Comparison of ENCODE assay signal across 29 cellular contexts in the genomic region with DNA sequence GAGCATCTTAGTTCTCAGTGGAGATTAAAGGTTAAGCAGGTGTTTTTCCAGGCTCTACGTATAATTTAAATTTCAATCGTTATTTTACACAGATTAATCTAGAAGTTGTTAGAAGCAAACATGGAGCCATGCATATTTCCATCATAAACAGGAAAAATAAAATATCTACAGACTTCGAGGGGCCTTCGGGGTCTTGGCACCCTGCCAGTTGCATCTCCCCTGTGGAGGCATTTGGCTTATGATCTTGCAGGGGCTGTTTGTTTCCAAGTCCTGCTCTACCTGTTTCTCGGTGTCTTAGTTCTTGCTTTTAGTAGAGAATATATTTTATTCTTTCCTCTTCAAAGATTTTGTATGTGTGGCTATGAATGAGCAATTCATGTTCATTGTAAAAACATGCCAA.
"Had no signal": no experiment of that assay in that cellular context is flagged by ENCODE, and none has a peak within 500 bp of the region (broad histone marks: within the 10 kb centered on the region; RNA-seq: fewer than 3 reads in every experiment).

No MANE protein-coding gene starts in this region.

- H3K36me3 Mint-ChIP-seq: natural killer cell; neural progenitor cell; stimulated activated effector memory CD8-positive, alpha-beta T cell treated with anti-CD3 and anti-CD28 coated beads, Interleukin-12 subunit alpha, Interleukin-12 subunit beta, amount 100 ng/mL, for 72 hours had no signal

- H3K36me3 ChIP-seq: neural progenitor cell, ovary, spleen, stomach, thoracic aorta, thyroid gland, tibial nerve, upper lobe of right lung, vagina had no signal

- H3K4me3 ChIP-seq: neural progenitor cell, ovary, psoas muscle, skin epidermis, smooth muscle cell, spleen, stomach, thoracic aorta, thyroid gland, tibial nerve, upper lobe of right lung, vagina had no signal

- H3K27me3 Mint-ChIP-seq: progenitor cell of endocrine pancreas; stimulated activated naive CD8-positive, alpha-beta T cell treated with anti-CD3 and anti-CD28 coated beads, Interleukin-15, Interleukin-2, amounts not matched to agents 100 ng/mL and 50 ng/mL, for 24 hours had no signal

- H3K4me2 ChIP-seq: neural progenitor cell, smooth muscle cell had no signal

- H3K9me3 Mint-ChIP-seq: natural killer cell; nephron; neural progenitor cell; stimulated activated effector memory CD8-positive, alpha-beta T cell treated with anti-CD3 and anti-CD28 coated beads, Interleukin-12 subunit alpha, Interleukin-12 subunit beta, amount 100 ng/mL, for 72 hours had no signal

- H3K79me2 ChIP-seq: parathyroid adenoma had no signal

- H3K4me3 Mint-ChIP-seq: naive thymus-derived CD4-positive, alpha-beta T cell; natural killer cell; nephron; neural progenitor cell; stimulated activated effector memory CD8-positive, alpha-beta T cell treated with anti-CD3 and anti-CD28 coated beads, Interleukin-12 subunit alpha, Interleukin-12 subunit beta, amount 100 ng/mL, for 72 hours; stimulated activated naive B cell treated with anti-CD40 and anti-IgM and Interleukin-4, amounts not matched to agents 10 μg/mL and 1 μg/mL and 100 μg/mL, for 72 hours; stimulated activated naive CD8-positive, alpha-beta T cell treated with anti-CD3 and anti-CD28 coated beads, Interleukin-15, Interleukin-2, amounts not matched to agents 100 ng/mL and 50 ng/mL, for 24 hours had no signal

- H3K27ac Mint-ChIP-seq: naive thymus-derived CD4-positive, alpha-beta T cell; natural killer cell; nephron; neural progenitor cell; progenitor cell of endocrine pancreas; stimulated activated effector memory CD8-positive, alpha-beta T cell treated with anti-CD3 and anti-CD28 coated beads, Interleukin-12 subunit alpha, Interleukin-12 subunit beta, amount 100 ng/mL, for 72 hours; stimulated activated naive B cell treated with anti-CD40 and anti-IgM and Interleukin-4, amounts not matched to agents 10 μg/mL and 1 μg/mL and 100 μg/mL, for 72 hours; stimulated activated naive CD8-positive, alpha-beta T cell treated with anti-CD3 and anti-CD28 coated beads, Interleukin-15, Interleukin-2, amounts not matched to agents 100 ng/mL and 50 ng/mL, for 24 hours had no signal

- H3K9ac ChIP-seq: neural progenitor cell, parathyroid adenoma had no signal

- H3K4me1 ChIP-seq: neural progenitor cell, parathyroid adenoma, psoas muscle, spleen, stomach, thyroid gland, tibial nerve, upper lobe of right lung, vagina had no signal

- H3K27me3 ChIP-seq: neural progenitor cell, ovary, spleen, thyroid gland, tibial nerve, upper lobe of right lung, vagina had no signal

- ATAC-seq: naive thymus-derived CD4-positive, alpha-beta T cell; natural killer cell; psoas muscle; right cardiac atrium; sciatic nerve; stimulated activated effector memory CD8-positive, alpha-beta T cell treated with anti-CD3 and anti-CD28 coated beads, Interleukin-12 subunit alpha, Interleukin-12 subunit beta, amount 100 ng/mL, for 72 hours; stimulated activated naive B cell treated with anti-CD40 and anti-IgM and Interleukin-4, amounts not matched to agents 10 μg/mL and 1 μg/mL and 100 μg/mL, for 72 hours; upper lobe of right lung had no signal

- H3K4me1 Mint-ChIP-seq: natural killer cell; nephron; stimulated activated effector memory CD8-positive, alpha-beta T cell treated with anti-CD3 and anti-CD28 coated beads, Interleukin-12 subunit alpha, Interleukin-12 subunit beta, amount 100 ng/mL, for 72 hours; stimulated activated naive B cell treated with anti-CD40 and anti-IgM and Interleukin-4, amounts not matched to agents 10 μg/mL and 1 μg/mL and 100 μg/mL, for 72 hours had no signal

- DNase-seq: naive thymus-derived CD4-positive, alpha-beta T cell; natural killer cell; occipital lobe; ovary; posterior cingulate gyrus; psoas muscle; right cardiac atrium; spleen; stimulated activated CD4-positive, alpha-beta T cell treated with anti-CD3 and anti-CD28 coated beads, Interleukin-12 subunit alpha, Interleukin-12 subunit beta, amount 100 ng/mL, for 4 hours; stimulated activated CD4-positive, alpha-beta T cell treated with anti-CD3 and anti-CD28 coated beads, Interleukin-1b, Interleukin-23, amount 100 ng/mL, for 48 hours; stimulated activated CD4-positive, alpha-beta T cell treated with anti-CD3 and anti-CD28 coated beads, Interleukin-2, amount 100 ng/mL, for 48 hours; stimulated activated CD4-positive, alpha-beta T cell treated with anti-CD3 and anti-CD28 coated beads, Interleukin-4, amount 100 ng/mL, for 24 hours; stimulated activated naive B cell treated with anti-CD40 and anti-IgM and Interleukin-4, amounts not matched to agents 10 μg/mL and 1 μg/mL and 100 μg/mL, for 72 hours; stimulated activated naive CD4-positive, alpha-beta T cell treated with Interleukin-2 at 50 U/mL for 16 hours; stomach; thyroid gland; upper lobe of right lung had no signal

- H2AFZ ChIP-seq: neural progenitor cell, parathyroid adenoma had no signal

- H3K27ac ChIP-seq: neural progenitor cell, ovary, parathyroid adenoma, psoas muscle, skin epidermis, spleen, stomach, thoracic aorta, thyroid gland, tibial nerve, upper lobe of right lung, vagina had no signal

- H3K9me3 ChIP-seq: ovary, psoas muscle, thoracic aorta, thyroid gland, upper lobe of right lung, vagina had no signal
